In the genomic region with DNA sequence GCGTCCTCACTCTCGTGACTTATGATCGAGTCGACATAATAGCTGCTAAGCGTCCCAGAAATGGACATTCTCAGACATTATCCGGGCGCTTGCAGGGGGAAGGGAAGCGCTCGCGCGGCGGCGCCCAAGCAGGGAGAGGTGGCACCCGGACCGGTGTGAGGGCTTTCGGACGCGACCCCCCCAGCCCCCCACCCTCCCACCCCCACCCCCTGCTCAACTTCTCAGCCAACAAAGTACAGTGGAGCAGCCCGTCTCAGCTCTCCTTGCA, we compare ENCODE assay signal across 8 cellular contexts. TPM values are rescaled to one million over a fixed set of nuclear protein-coding genes. Genes with fewer than 3 reads are reported as not detected.
A peak's percentile ranks its signal among the peaks of the same experiment; 100 is the strongest.
DNase-seq lines count a peak whose midpoint lies in the region; ATAC-seq, FAIRE-seq and TF ChIP-seq lines count a peak whose summit lies in the region.
"Had no signal": no experiment of that assay in that cellular context is flagged by ENCODE, and none has a peak within 500 bp of the region (broad histone marks: within the 10 kb centered on the region; RNA-seq: fewer than 3 reads in every experiment).

A gene (minus strand): TSS at position 157 of the 268 bp plus-strand sequence. CDS start 89 bp downstream, at position 68.

- RAD21 ChIA-PET in HCT116 (lab: Charles Lee; ENCODE audit: low non-redundant PET in 1 of 2, low total read pairs in 2 of 2, uncharacterized antibody in 2 of 2, unreplicated experiment in 2 of 2) = interaction anchor here (0.6 to 1.5 kb wide), 3 partner anchors 10 to 404 kb away, joined by 3 to 5 read pairs (median 4); no protein-coding TSS in a partner anchor

- H3K36me3 ChIP-seq in HCT116 (ENCODE audit: control insufficient read depth in 1 of 2, insufficient read depth in 2 of 2, low read length in 2 of 2) = no peaks in the 10 kb centered on the region; a peak in 2 of 4 replicates
- no peaks in the 10 kb centered on the region for H3K36me3 ChIP-seq in WERI-Rb-1
- no peaks in the 10 kb centered on the region for H3K36me3 ChIP-seq in iPS-18a (ENCODE audit: control insufficient read depth, low read depth, low read length)
- no peaks in the 10 kb centered on the region for H3K36me3 ChIP-seq in pancreas

- peaks cover 15 to 28% of the 10 kb centered on the region in 2 experiments for H3K4me1 ChIP-seq in HCT116 (ENCODE audit: control insufficient read depth in 1 of 2, insufficient read depth in 2 of 2, low read length in 2 of 2)
- no peaks in the 10 kb centered on the region for H3K4me1 ChIP-seq in iPS-18a (ENCODE audit: control insufficient read depth, low read depth, low read length)
- H3K4me1 ChIP-seq in pancreas = peaks cover 8 to 15% (median 12%) of the 10 kb centered on the region in 3 donors

- peak; percentile 1 for TF ChIP-seq POLR2A in HCT116 (IDR thresholded peaks at IDR 0.05; ENCODE audit: borderline replicate concordance, extremely low read depth, insufficient read depth, insufficient read length)

- H3K9me2 ChIP-seq in HCT116 (ENCODE audit: insufficient read depth) = no peaks in the 10 kb centered on the region

- peaks cover 9 to 19% of the 10 kb centered on the region in 2 donors for H3K4me1 Mint-ChIP-seq in stimulated activated naive B cell treated with anti-CD40 and anti-IgM and Interleukin-4, amounts not matched to agents 10 μg/mL and 1 μg/mL and 100 μg/mL, for 72 hours

- POLR2A ChIA-PET in HCT116 (lab: Charles Lee) = interaction anchor here (0.7 to 2.2 kb wide), 15 partner anchors 8 to 578 kb away, joined by 3 to 11 read pairs (median 4); a partner anchor contains a TSS

- H4K20me1 ChIP-seq in HCT116 (ENCODE audit: insufficient read depth) = no peaks in the 10 kb centered on the region

- ATAC-seq in HCT116 (no peak), pancreas (no peak), HG03565 (IDR thresholded peaks at IDR 0.05; ENCODE audit: unreplicated experiment) (no peak)
- no peak for ATAC-seq in stimulated activated naive B cell treated with anti-CD40 and anti-IgM and Interleukin-4, amounts not matched to agents 10 μg/mL and 1 μg/mL and 100 μg/mL, for 72 hours (replicated peaks)

- no peaks in the 10 kb centered on the region for H3K36me3 Mint-ChIP-seq in stimulated activated naive B cell treated with anti-CD40 and anti-IgM and Interleukin-4, amounts not matched to agents 10 μg/mL and 1 μg/mL and 100 μg/mL, for 72 hours

- peak within 1 kb of the TSS; percentile 78 to 89 for H3K4me3 Mint-ChIP-seq in stimulated activated naive B cell treated with anti-CD40 and anti-IgM and Interleukin-4, amounts not matched to agents 10 μg/mL and 1 μg/mL and 100 μg/mL, for 72 hours

- H3K9me3 ChIP-seq in HCT116 (ENCODE audit: control insufficient read depth in 1 of 2, insufficient read depth in 1 of 2, low read depth in 1 of 2, low read length in 2 of 2) (no peaks in the 10 kb centered on the region), WERI-Rb-1 (ENCODE audit: severe bottlenecking) (peaks cover 3% of the 10 kb centered on the region), iPS-18a (ENCODE audit: control insufficient read depth, low read depth, low read length) (no peaks in the 10 kb centered on the region), pancreas (no peaks in the 10 kb centered on the region)

- no peak for TF ChIP-seq RAD21 in HCT116 (IDR thresholded peaks at IDR 0.05; ENCODE audit: low read depth)

- WGBS in pancreas, 2 donors = 4 to 5% methylated on average over 17 to 19 of the region's 19 CpGs

- no TSS peak for BruUV-seq in HCT116 (replicated peaks; lab: Mats Ljungman, UMichigan)

- peak within 1 kb of the TSS; percentile 98 for H3K4me2 ChIP-seq in HCT116 (ENCODE audit: low read length)

- H3K27me3 Mint-ChIP-seq in stimulated activated naive B cell treated with anti-CD40 and anti-IgM and Interleukin-4, amounts not matched to agents 10 μg/mL and 1 μg/mL and 100 μg/mL, for 72 hours = peaks cover 76 to 92% of the 10 kb centered on the region in 2 donors

- H3K4me3 ChIP-seq in HCT116 (replicated peaks in 1 of 2; ENCODE audit: low read depth in 1 of 2, low read length in 2 of 2) (peak within 1 kb of the TSS; percentile 81 to 86), WERI-Rb-1 (ENCODE audit: low read depth, low read length) (peak within 1 kb of the TSS; percentile 42), iPS-18a (ENCODE audit: low read length) (peak within 1 kb of the TSS; percentile 16), pancreas (peak within 1 kb of the TSS in 2 of 4 donors; percentile 26 to 33)

- peak within 1 kb of the TSS; percentile 95 for H3K27ac ChIP-seq in HCT116 (ENCODE audit: low read depth, low read length)
- H3K27ac ChIP-seq in WERI-Rb-1 = no peak within 1 kb of the TSS
- no peak within 1 kb of the TSS for H3K27ac ChIP-seq in iPS-18a (ENCODE audit: low read length)
- H3K27ac ChIP-seq in pancreas = no peak within 1 kb of the TSS

- no peak for DNase-seq in HCT116 (ENCODE audit: low read depth, low spot score)
- DNase-seq in WERI-Rb-1 = no peak
- no peak for DNase-seq in stimulated activated naive B cell treated with anti-CD40 and anti-IgM and Interleukin-4, amounts not matched to agents 10 μg/mL and 1 μg/mL and 100 μg/mL, for 72 hours
- no peak for DNase-seq in HuH-7 (ENCODE audit: low spot score)
- no peak for DNase-seq in pancreas
- DNase-seq: NCI-H510A treated with DMSO at 0.1 percent for 48 hours had no signal

- CTCF ChIA-PET in HCT116 (lab: Charles Lee) = interaction anchor here (0.9 to 1.8 kb wide), 8 partner anchors 8 to 366 kb away, joined by 3 to 12 read pairs (median 6); no protein-coding TSS in a partner anchor

- H3K27ac Mint-ChIP-seq in stimulated activated naive B cell treated with anti-CD40 and anti-IgM and Interleukin-4, amounts not matched to agents 10 μg/mL and 1 μg/mL and 100 μg/mL, for 72 hours = peak within 1 kb of the TSS; percentile 90

- H3K9ac ChIP-seq in HCT116 (ENCODE audit: low read length) (peak within 1 kb of the TSS; percentile 95), iPS-18a (ENCODE audit: low read length) (no peak within 1 kb of the TSS)

- FAIRE-seq in pancreas (lab: Jason Lieb, UNC) = no peak

- H2AFZ ChIP-seq in HCT116 (ENCODE audit: low read depth, low read length, poor library complexity, severe bottlenecking) = no peak within 1 kb of the TSS

- H3K27me3 ChIP-seq in HCT116 (ENCODE audit: insufficient read depth, low read length) (no peaks in the 10 kb centered on the region), WERI-Rb-1 (ENCODE audit: insufficient read depth, low read depth, severe bottlenecking) (peaks cover 99% of the 10 kb centered on the region), iPS-18a (ENCODE audit: control insufficient read depth, insufficient read depth, low read length) (peaks cover 100% of the 10 kb centered on the region), pancreas (peaks cover 0 to 72% (median 27%) of the 10 kb centered on the region in 4 donors)

- H3K9me3 Mint-ChIP-seq in stimulated activated naive B cell treated with anti-CD40 and anti-IgM and Interleukin-4, amounts not matched to agents 10 μg/mL and 1 μg/mL and 100 μg/mL, for 72 hours = no peaks in the 10 kb centered on the region

- intact Hi-C loops in HCT116 (cut with micrococcal nuclease) = no loop called here
- intact Hi-C loops in pancreas (cut with DNase I) = no loop called here

- H3K79me2 ChIP-seq in HCT116 (ENCODE audit: insufficient read depth, low read length) = peaks cover 42% of the 10 kb centered on the region

- TF ChIP-seq CTCF in HCT116 (IDR thresholded peaks at IDR 0.05 in 2 of 3, conservative IDR thresholded peaks at IDR 0.05 in 1 of 3; ENCODE audit: borderline replicate concordance in 1 of 3, insufficient read depth in 1 of 3, low read depth in 2 of 3, low read length in 2 of 3) = no peak
- TF ChIP-seq CTCF in WERI-Rb-1 (IDR thresholded peaks at IDR 0.05; ENCODE audit: low read depth, low read length) = no peak
- TF ChIP-seq CTCF in pancreas (IDR thresholded peaks at IDR 0.05) = no peak

TF ChIP-seq in HCT116, 20 proteins besides CTCF, POLR2A, EP300 and RAD21:
- no peak for TF ChIP-seq EZH2 (IDR thresholded peaks at IDR 0.05)
- no peak for TF ChIP-seq CBX3 (IDR thresholded peaks at IDR 0.05; ENCODE audit: low read depth)
- TF ChIP-seq SIN3A (IDR thresholded peaks at IDR 0.05; ENCODE audit: low read depth) = no peak
- TF ChIP-seq ZFX (IDR thresholded peaks at IDR 0.05) = no peak
- no peak for TF ChIP-seq TCF7L2 (IDR thresholded peaks at IDR 0.05; ENCODE audit: borderline replicate concordance, extremely low read depth, insufficient read depth, insufficient read length)
- TF ChIP-seq SRF (IDR thresholded peaks at IDR 0.05; ENCODE audit: low read depth) = no peak
- no peak for TF ChIP-seq FOSL1 (IDR thresholded peaks at IDR 0.05; ENCODE audit: low read depth)

RNA-seq across cellular contexts. Expression of the gene that starts here (rescaled TPM):
- total RNA-seq in HCT116 (2021; ENCODE audit: unreplicated experiment) (40.1 TPM), pancreas (under 1 TPM in 1 of 6 donors, not detected in 5; 0.25 TPM)
- polyA plus RNA-seq in HCT116 (2012) = 30.3 and 41.0 TPM in 2 replicates
- not detected for polyA plus RNA-seq in pancreas

Comparison
In these comparisons a context has a peak if more than half of its experiments do, and no peak if none do; other contexts are left out.
1. RNA of the gene that starts here (total RNA-seq): 40.1 TPM in HCT116 (single experiment); 0.25 TPM in pancreas; every median in the first group is over 10 times any median in the second.